ENCODE assay signal across 1 cellular context in genomic region chr20:34871966-34872603, GRCh38.
TF ChIP-seq lines count a peak whose summit lies in the region.

No MANE protein-coding gene starts in this region.

TF ChIP-seq in HepG2, 621 proteins besides CTCF, POLR2A, EP300 and RAD21 (continues in another document):
- no peak for TF ChIP-seq E2F2 (CRISPR knock-in tag; IDR thresholded peaks at IDR 0.05; ENCODE audit: borderline replicate concordance)
- no peak for TF ChIP-seq FOXK1 (CRISPR knock-in tag; IDR thresholded peaks at IDR 0.05; ENCODE audit: borderline replicate concordance, low read depth)
- no peak for TF ChIP-seq ZFP82 (CRISPR knock-in tag; IDR thresholded peaks at IDR 0.05; ENCODE audit: borderline replicate concordance)
- TF ChIP-seq RFX1 (IDR thresholded peaks at IDR 0.05): no peak
- no peak for TF ChIP-seq KLF12 (CRISPR knock-in tag; IDR thresholded peaks at IDR 0.05; ENCODE audit: borderline replicate concordance)
- TF ChIP-seq MXD3 (CRISPR knock-in tag; IDR thresholded peaks at IDR 0.05): no peak
- 0 out of 2 replicates have a peak, but pooled peaks have one; percentile 7 for TF ChIP-seq ZBTB34 (CRISPR knock-in tag; IDR thresholded peaks at IDR 0.05)
- TF ChIP-seq MXD1 (CRISPR knock-in tag; IDR thresholded peaks at IDR 0.05): no peak
- TF ChIP-seq JDP2 (CRISPR knock-in tag; IDR thresholded peaks at IDR 0.05; ENCODE audit: borderline replicate concordance): no peak
- no peak for TF ChIP-seq HOXA7 (CRISPR knock-in tag; IDR thresholded peaks at IDR 0.05)
- TF ChIP-seq SNRNP70 (IDR thresholded peaks at IDR 0.05; ENCODE audit: low read depth, low read length): no peak
- no peak for TF ChIP-seq ZNF18 (CRISPR knock-in tag; IDR thresholded peaks at IDR 0.05; ENCODE audit: insufficient replicate concordance)
- no peak for TF ChIP-seq MNT (IDR thresholded peaks at IDR 0.05)
- TF ChIP-seq TOE1 (CRISPR knock-in tag; IDR thresholded peaks at IDR 0.05): no peak
- no peak for TF ChIP-seq ARNT (IDR thresholded peaks at IDR 0.05)
- TF ChIP-seq HNF4A (CRISPR knock-in tag; IDR thresholded peaks at IDR 0.05): no peak
- no peak for TF ChIP-seq ZKSCAN8 (CRISPR knock-in tag; IDR thresholded peaks at IDR 0.05; ENCODE audit: borderline replicate concordance)
- no peak for TF ChIP-seq ATF1 (CRISPR knock-in tag; IDR thresholded peaks at IDR 0.05)
- TF ChIP-seq ZMAT5 (CRISPR knock-in tag; IDR thresholded peaks at IDR 0.05; ENCODE audit: borderline replicate concordance, low read depth): 0 out of 2 replicates have a peak, but pooled peaks have one; percentile 18
- no peak for TF ChIP-seq THAP8 (CRISPR knock-in tag; IDR thresholded peaks at IDR 0.05; ENCODE audit: borderline replicate concordance)
- TF ChIP-seq RXRA (CRISPR knock-in tag; IDR thresholded peaks at IDR 0.05): no peak
- no peak for TF ChIP-seq KLF11 (CRISPR knock-in tag; IDR thresholded peaks at IDR 0.05)
- TF ChIP-seq ARID3A (IDR thresholded peaks at IDR 0.05; ENCODE audit: low read depth, low read length): 0 out of 2 replicates have a peak, but pooled peaks have one; percentile 6
- no peak; the same call in 1 of the 2 replicates for TF ChIP-seq HNF1B (CRISPR knock-in tag; IDR thresholded peaks at IDR 0.05)
- TF ChIP-seq IRF1 (CRISPR knock-in tag; IDR thresholded peaks at IDR 0.05; ENCODE audit: low read depth): no peak
- no peak for TF ChIP-seq ZKSCAN1 (IDR thresholded peaks at IDR 0.05; ENCODE audit: low read length)
- no peak for TF ChIP-seq TMF1 (CRISPR knock-in tag; IDR thresholded peaks at IDR 0.05; ENCODE audit: low read depth)
- TF ChIP-seq ZC3H13 (CRISPR knock-in tag; IDR thresholded peaks at IDR 0.05): no peak; the same call in 1 of the 2 replicates
- TF ChIP-seq ZGPAT (CRISPR knock-in tag; IDR thresholded peaks at IDR 0.05): no peak
- no peak for TF ChIP-seq RFX3 (CRISPR knock-in tag; IDR thresholded peaks at IDR 0.05)
- TF ChIP-seq RBFOX2 (IDR thresholded peaks at IDR 0.05; ENCODE audit: low read depth, low read length): no peak
- TF ChIP-seq NCOR1 (IDR thresholded peaks at IDR 0.05; ENCODE audit: borderline replicate concordance, low read length): no peak
- TF ChIP-seq ZXDC (CRISPR knock-in tag; IDR thresholded peaks at IDR 0.05): 0 out of 2 replicates have a peak, but pooled peaks have one; percentile 1
- TF ChIP-seq BCLAF1 (IDR thresholded peaks at IDR 0.05): no peak
- 0 out of 2 replicates have a peak, but pooled peaks have one; percentile 52 for TF ChIP-seq FUBP1 (CRISPR knock-in tag; IDR thresholded peaks at IDR 0.05; ENCODE audit: borderline replicate concordance)
